ENCODE assay signal across 1 cellular context in the genomic region with DNA sequence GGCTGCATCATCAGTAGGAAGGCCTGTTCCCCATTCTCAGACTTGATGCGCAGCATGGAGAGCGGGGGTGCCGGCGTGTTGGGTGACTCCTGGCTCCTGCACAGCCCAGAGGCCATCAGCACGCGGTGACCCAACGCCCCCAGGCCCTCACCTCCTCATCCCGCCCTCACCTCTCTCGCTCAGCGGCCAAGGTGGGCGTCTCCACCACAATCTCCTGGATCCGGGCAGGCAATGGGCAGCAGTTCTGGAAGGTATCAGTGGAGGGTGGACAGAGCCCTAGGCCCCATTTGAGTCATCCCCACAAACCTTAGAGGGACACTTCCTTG.
TF ChIP-seq lines count a peak whose summit lies in the region.

No MANE protein-coding gene starts in this region.

TF ChIP-seq in GM12878, 131 proteins besides CTCF, POLR2A, EP300 and RAD21 (continued from another document):
- TF ChIP-seq, protein P1, sequence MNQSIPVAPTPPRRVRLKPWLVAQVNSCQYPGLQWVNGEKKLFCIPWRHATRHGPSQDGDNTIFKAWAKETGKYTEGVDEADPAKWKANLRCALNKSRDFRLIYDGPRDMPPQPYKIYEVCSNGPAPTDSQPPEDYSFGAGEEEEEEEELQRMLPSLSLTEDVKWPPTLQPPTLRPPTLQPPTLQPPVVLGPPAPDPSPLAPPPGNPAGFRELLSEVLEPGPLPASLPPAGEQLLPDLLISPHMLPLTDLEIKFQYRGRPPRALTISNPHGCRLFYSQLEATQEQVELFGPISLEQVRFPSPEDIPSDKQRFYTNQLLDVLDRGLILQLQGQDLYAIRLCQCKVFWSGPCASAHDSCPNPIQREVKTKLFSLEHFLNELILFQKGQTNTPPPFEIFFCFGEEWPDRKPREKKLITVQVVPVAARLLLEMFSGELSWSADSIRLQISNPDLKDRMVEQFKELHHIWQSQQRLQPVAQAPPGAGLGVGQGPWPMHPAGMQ (IDR thresholded peaks at IDR 0.05; ENCODE audit: borderline replicate concordance), result no peak
- TF ChIP-seq STAT3 (IDR thresholded peaks at IDR 0.05; ENCODE audit: low read depth, low read length), result no peak
- TF ChIP-seq ZNF622 (IDR thresholded peaks at IDR 0.05), result no peak
